18 cellular contexts compared by ENCODE assay signal in the genomic region with DNA sequence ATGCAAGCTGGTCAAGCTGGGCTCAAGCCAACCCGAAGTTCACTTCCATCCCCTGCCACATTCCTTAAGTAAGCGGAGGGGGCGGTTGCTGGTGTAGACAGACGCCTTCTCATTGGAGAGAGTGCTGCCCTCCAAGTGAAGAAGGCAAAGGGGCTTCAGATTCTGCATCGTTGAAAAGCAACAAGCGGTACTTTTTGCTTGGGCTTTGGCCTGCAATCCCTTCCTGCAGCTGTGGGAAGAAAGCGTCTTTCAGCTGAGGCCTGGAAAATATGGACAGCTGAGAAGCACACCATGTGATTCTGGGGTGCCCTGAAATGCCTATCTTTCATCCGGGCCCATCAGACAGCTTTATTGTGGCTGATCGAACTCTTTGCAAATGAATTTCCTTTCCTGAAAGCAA.
DNase-seq lines count a peak whose midpoint lies in the region; ATAC-seq and TF ChIP-seq lines count a peak whose summit lies in the region.
"Had no signal": no experiment of that assay in that cellular context is flagged by ENCODE, and none has a peak within 500 bp of the region (broad histone marks: within the 10 kb centered on the region; RNA-seq: fewer than 3 reads in every experiment).

No MANE protein-coding gene starts in this region.

- no peak overlapping the region for H3K4me3 ChIP-seq in GM23338
- peak overlapping the region in 1 of 59 donors; percentile 14 for H3K4me3 ChIP-seq in dorsolateral prefrontal cortex
- H3K4me3 ChIP-seq: BLaER1 treated with 17β-estradiol and CSF1 and Interleukin-3, amounts not matched to agents 10 nM and 100 nM; Peyer's patch had no signal

- no peaks in the 10 kb centered on the region; the same call in 1 of the 2 replicates for H3K9me2 ChIP-seq in GM23338 (ENCODE audit: insufficient read depth)

- no peaks in the 10 kb centered on the region for H3K36me3 Mint-ChIP-seq in GM23338 (ENCODE audit: low read depth)

- H3K4me1 Mint-ChIP-seq in GM23338 = peaks cover 14% of the 10 kb centered on the region

- intact Hi-C loops in dorsolateral prefrontal cortex (cut with DNase I) = loop anchor here in 1 of 2 donors (10.0 kb wide), 1 partner anchor 75 kb away; a partner anchor contains a TSS

- H3K27ac Mint-ChIP-seq in GM23338 = no peak overlapping the region

- no peak overlapping the region for H3K4me3 Mint-ChIP-seq in GM23338

- TF ChIP-seq CTCF in GM23338 (conservative IDR thresholded peaks at IDR 0.05; ENCODE audit: low read depth in 2 of 2) = no peak
- TF ChIP-seq CTCF in dorsolateral prefrontal cortex (IDR thresholded peaks at IDR 0.05 in 54 of 56, conservative IDR thresholded peaks at IDR 0.05 in 2 of 56; ENCODE audit: low read depth in 1 of 56, partially characterized antibody in 56 of 56) = peak in 2 of 56 donors; percentile 8 to 22

- no peak overlapping the region for H3K4me2 ChIP-seq in GM23338
- H3K4me2 ChIP-seq: BLaER1 treated with 17β-estradiol and CSF1 and Interleukin-3, amounts not matched to agents 10 nM and 100 nM had no signal

- peaks cover 5% of the 10 kb centered on the region for H3K27me3 Mint-ChIP-seq in GM23338 (ENCODE audit: insufficient read depth, low read depth, poor library complexity)

- H4K20me1 ChIP-seq in GM23338 (replicated peaks; ENCODE audit: insufficient read depth) = no peaks in the 10 kb centered on the region
- H4K20me1 ChIP-seq: BLaER1 treated with 17β-estradiol and CSF1 and Interleukin-3, amounts not matched to agents 10 nM and 100 nM had no signal

- no peaks in the 10 kb centered on the region; the same call in 2 of the 3 replicates for H3K9me3 Mint-ChIP-seq in GM23338

- DNase-seq in GM23338 (ENCODE audit: low spot score) = peak; percentile 38
- peak in 6 of 10 donors; percentile 41 to 71 (median 57) for DNase-seq in dorsolateral prefrontal cortex
- peak; percentile 87 for DNase-seq in pons (ENCODE audit: low spot score)
- DNase-seq in D341Med (ENCODE audit: low spot score) = no peak
- DNase-seq: DND-41, GDM1, GOT3, NCI-H1092, NCI-H146, NCI-H2081 treated with DMSO at 0.1 percent for 48 hours, NCI-H510A treated with DMSO at 0.1 percent for 48 hours, Peyer's patch had no signal

- no peaks in the 10 kb centered on the region for H3K36me3 ChIP-seq in GM23338 (ENCODE audit: insufficient read depth)
- H3K36me3 ChIP-seq: BLaER1 treated with 17β-estradiol and CSF1 and Interleukin-3, amounts not matched to agents 10 nM and 100 nM; Peyer's patch had no signal

- ATAC-seq in GM23338 (peak; percentile 66), HG03175 (IDR thresholded peaks at IDR 0.05; ENCODE audit: unreplicated experiment) (no peak), HG03095 (IDR thresholded peaks at IDR 0.05; ENCODE audit: unreplicated experiment) (no peak), HG03039 (IDR thresholded peaks at IDR 0.05; ENCODE audit: unreplicated experiment) (no peak)
- ATAC-seq: Right ventricle myocardium inferior had no signal

- H3K27ac ChIP-seq in GM23338 (ENCODE audit: low read depth) (no peak overlapping the region), dorsolateral prefrontal cortex (peak overlapping the region; percentile 7 to 95 (median 86)), layer of hippocampus (ENCODE audit: low read depth, low read length) (peak overlapping the region; percentile 80)
- H3K27ac ChIP-seq: BLaER1 treated with 17β-estradiol and CSF1 and Interleukin-3, amounts not matched to agents 10 nM and 100 nM; Peyer's patch had no signal

- H3K4me1 ChIP-seq in GM23338 (ENCODE audit: insufficient read depth) = no peaks in the 10 kb centered on the region
- H3K4me1 ChIP-seq: BLaER1 treated with 17β-estradiol and CSF1 and Interleukin-3, amounts not matched to agents 10 nM and 100 nM; Peyer's patch had no signal

- peak overlapping the region; percentile 78 for H2AFZ ChIP-seq in GM23338

- H3K79me2 ChIP-seq in GM23338 (replicated peaks; ENCODE audit: insufficient read depth) = no peaks in the 10 kb centered on the region

- H3K27me3 ChIP-seq in GM23338 (ENCODE audit: insufficient read depth) (no peaks in the 10 kb centered on the region), dorsolateral prefrontal cortex (no peaks in the 10 kb centered on the region), layer of hippocampus (ENCODE audit: control insufficient read depth, insufficient read depth, low read length) (no peaks in the 10 kb centered on the region)
- H3K27me3 ChIP-seq: BLaER1 treated with 17β-estradiol and CSF1 and Interleukin-3, amounts not matched to agents 10 nM and 100 nM; Peyer's patch had no signal

- H3F3A ChIP-seq in GM23338 (replicated peaks; ENCODE audit: low read depth) = no peaks in the 10 kb centered on the region

TF ChIP-seq in GM23338, 12 proteins besides CTCF, POLR2A, EP300 and RAD21 (continues in another document):
- no peak for TF ChIP-seq JUNB (IDR thresholded peaks at IDR 0.05; ENCODE audit: unreplicated experiment)
- TF ChIP-seq POLR2AphosphoS5 (IDR thresholded peaks at IDR 0.05; ENCODE audit: low read depth) = no peak
- no peak for TF ChIP-seq CREB1 (CRISPR knock-in tag; IDR thresholded peaks at IDR 0.05; ENCODE audit: low read depth)
- no peak for TF ChIP-seq ZNF114 (CRISPR knock-in tag; IDR thresholded peaks at IDR 0.05)
- TF ChIP-seq, protein P1, sequence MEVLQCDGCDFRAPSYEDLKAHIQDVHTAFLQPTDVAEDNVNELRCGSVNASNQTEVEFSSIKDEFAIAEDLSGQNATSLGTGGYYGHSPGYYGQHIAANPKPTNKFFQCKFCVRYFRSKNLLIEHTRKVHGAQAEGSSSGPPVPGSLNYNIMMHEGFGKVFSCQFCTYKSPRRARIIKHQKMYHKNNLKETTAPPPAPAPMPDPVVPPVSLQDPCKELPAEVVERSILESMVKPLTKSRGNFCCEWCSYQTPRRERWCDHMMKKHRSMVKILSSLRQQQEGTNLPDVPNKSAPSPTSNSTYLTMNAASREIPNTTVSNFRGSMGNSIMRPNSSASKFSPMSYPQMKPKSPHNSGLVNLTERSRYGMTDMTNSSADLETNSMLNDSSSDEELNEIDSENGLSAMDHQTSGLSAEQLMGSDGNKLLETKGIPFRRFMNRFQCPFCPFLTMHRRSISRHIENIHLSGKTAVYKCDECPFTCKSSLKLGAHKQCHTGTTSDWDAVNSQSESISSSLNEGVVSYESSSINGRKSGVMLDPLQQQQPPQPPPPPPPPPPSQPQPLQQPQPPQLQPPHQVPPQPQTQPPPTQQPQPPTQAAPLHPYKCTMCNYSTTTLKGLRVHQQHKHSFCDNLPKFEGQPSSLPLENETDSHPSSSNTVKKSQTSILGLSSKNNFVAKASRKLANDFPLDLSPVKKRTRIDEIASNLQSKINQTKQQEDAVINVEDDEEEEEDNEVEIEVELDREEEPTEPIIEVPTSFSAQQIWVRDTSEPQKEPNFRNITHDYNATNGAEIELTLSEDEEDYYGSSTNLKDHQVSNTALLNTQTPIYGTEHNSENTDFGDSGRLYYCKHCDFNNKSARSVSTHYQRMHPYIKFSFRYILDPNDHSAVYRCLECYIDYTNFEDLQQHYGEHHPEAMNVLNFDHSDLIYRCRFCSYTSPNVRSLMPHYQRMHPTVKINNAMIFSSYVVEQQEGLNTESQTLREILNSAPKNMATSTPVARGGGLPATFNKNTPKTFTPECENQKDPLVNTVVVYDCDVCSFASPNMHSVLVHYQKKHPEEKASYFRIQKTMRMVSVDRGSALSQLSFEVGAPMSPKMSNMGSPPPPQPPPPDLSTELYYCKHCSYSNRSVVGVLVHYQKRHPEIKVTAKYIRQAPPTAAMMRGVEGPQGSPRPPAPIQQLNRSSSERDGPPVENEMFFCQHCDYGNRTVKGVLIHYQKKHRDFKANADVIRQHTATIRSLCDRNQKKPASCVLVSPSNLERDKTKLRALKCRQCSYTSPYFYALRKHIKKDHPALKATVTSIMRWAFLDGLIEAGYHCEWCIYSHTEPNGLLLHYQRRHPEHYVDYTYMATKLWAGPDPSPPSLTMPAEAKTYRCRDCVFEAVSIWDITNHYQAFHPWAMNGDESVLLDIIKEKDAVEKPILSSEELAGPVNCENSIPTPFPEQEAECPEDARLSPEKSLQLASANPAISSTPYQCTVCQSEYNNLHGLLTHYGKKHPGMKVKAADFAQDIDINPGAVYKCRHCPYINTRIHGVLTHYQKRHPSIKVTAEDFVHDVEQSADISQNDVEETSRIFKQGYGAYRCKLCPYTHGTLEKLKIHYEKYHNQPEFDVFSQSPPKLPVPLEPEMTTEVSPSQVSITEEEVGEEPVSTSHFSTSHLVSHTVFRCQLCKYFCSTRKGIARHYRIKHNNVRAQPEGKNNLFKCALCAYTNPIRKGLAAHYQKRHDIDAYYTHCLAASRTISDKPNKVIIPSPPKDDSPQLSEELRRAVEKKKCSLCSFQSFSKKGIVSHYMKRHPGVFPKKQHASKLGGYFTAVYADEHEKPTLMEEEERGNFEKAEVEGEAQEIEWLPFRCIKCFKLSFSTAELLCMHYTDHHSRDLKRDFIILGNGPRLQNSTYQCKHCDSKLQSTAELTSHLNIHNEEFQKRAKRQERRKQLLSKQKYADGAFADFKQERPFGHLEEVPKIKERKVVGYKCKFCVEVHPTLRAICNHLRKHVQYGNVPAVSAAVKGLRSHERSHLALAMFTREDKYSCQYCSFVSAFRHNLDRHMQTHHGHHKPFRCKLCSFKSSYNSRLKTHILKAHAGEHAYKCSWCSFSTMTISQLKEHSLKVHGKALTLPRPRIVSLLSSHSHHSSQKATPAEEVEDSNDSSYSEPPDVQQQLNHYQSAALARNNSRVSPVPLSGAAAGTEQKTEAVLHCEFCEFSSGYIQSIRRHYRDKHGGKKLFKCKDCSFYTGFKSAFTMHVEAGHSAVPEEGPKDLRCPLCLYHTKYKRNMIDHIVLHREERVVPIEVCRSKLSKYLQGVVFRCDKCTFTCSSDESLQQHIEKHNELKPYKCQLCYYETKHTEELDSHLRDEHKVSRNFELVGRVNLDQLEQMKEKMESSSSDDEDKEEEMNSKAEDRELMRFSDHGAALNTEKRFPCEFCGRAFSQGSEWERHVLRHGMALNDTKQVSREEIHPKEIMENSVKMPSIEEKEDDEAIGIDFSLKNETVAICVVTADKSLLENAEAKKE (CRISPR knock-in tag; IDR thresholded peaks at IDR 0.05) = no peak
- TF ChIP-seq EZH2phosphoT487 (IDR thresholded peaks at IDR 0.05; ENCODE audit: unreplicated experiment) = no peak
- TF ChIP-seq EZH2 (IDR thresholded peaks at IDR 0.05; ENCODE audit: low read depth, unreplicated experiment) = no peak
- no peak for TF ChIP-seq STAT1 (IDR thresholded peaks at IDR 0.05; ENCODE audit: unreplicated experiment)
